ENCODE assay signal across 18 cellular contexts in genomic region chr14:33717866-33718265, GRCh38.
"Had no signal": no experiment of that assay in that cellular context is flagged by ENCODE, and none has a peak within 500 bp of the region (broad histone marks: within the 10 kb centered on the region; RNA-seq: fewer than 3 reads in every experiment).

No MANE protein-coding gene starts in this region.

- H3K9me3 ChIP-seq: SK-N-SH had no signal

- H3K27ac ChIP-seq: HL-60 had no signal

- DNase-seq: KBM-7, MM.1S, NCI-H1092 treated with DMSO at 0.1 percent for 48 hours, NCI-H1436, NCI-H187, NCI-H2029, NCI-H2081 treated with DMSO at 0.1 percent for 48 hours, NCI-H2171, NCI-H226, NCI-H446, NCI-H510A, NCI-H524 treated with DMSO at 0.1 percent for 48 hours, NCI-H69, RPMI8226, SHP77, SK-N-SH, SW 1271 had no signal

- H3K9ac ChIP-seq: SK-N-SH had no signal

- H3K4me2 ChIP-seq: SK-N-SH had no signal
